In the genomic region with DNA sequence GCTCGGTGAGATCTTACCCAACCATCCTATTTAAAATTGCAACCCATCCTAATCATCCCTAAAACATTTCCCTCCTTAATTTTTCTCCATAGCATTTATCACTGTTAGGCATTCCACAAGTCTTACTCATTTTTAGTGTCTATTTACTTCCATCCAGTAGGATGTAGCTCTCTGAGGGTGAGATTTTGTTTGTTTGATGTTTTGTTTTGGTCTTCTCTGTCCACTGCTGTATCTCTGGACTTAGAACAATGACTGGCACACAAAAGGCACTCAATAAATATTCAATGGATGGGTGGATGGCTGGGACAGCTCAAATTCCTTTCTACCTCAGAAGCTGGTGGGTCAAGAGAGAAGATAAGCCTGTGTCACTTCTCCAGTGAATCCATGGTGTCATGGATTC, we compare ENCODE assay signal across 24 cellular contexts. TPM values are rescaled to one million over a fixed set of nuclear protein-coding genes. Genes with fewer than 3 reads are reported as not detected.
DNase-seq lines count a peak whose midpoint lies in the region; ATAC-seq and TF ChIP-seq lines count a peak whose summit lies in the region.
"Had no signal": no experiment of that assay in that cellular context is flagged by ENCODE, and none has a peak within 500 bp of the region (broad histone marks: within the 10 kb centered on the region; RNA-seq: fewer than 3 reads in every experiment).

No MANE protein-coding gene starts in this region.

- H3K36me3 ChIP-seq in PC-3 (ENCODE audit: low read depth, low read length) (no peaks in the 10 kb centered on the region), upper lobe of left lung (no peaks in the 10 kb centered on the region)
- H3K36me3 ChIP-seq: heart right ventricle had no signal

- TF ChIP-seq POLR2A in upper lobe of left lung (IDR thresholded peaks at IDR 0.05), result no peak

- H2AFZ ChIP-seq in PC-3 (ENCODE audit: low read length), result no peak overlapping the region

- H3K79me2 ChIP-seq in PC-3 (ENCODE audit: low read length), result no peaks in the 10 kb centered on the region

- ATAC-seq in PC-3 (peak; percentile 90), upper lobe of left lung (ENCODE audit: low FRiP score in 2 of 2) (no peak)
- ATAC-seq: heart right ventricle, left colon, right cardiac atrium had no signal

- intact Hi-C loops in PC-3 (cut with micrococcal nuclease), result no loop called here

- H3K4me1 ChIP-seq in PC-3 (ENCODE audit: insufficient read depth, low read length), result peaks cover 18% of the 10 kb centered on the region
- no peaks in the 10 kb centered on the region for H3K4me1 ChIP-seq in upper lobe of left lung

- H3K9me3 ChIP-seq in PC-3 (ENCODE audit: low read length), result no peaks in the 10 kb centered on the region
- H3K9me3 ChIP-seq in upper lobe of left lung, result no peaks in the 10 kb centered on the region
- H3K9me3 ChIP-seq: heart right ventricle had no signal

- WGBS in upper lobe of left lung, 2 donors, result 94 to 96% methylated on average over 1 of the region's 1 CpG

- BruUV-seq in PC-3 (replicated peaks; lab: Mats Ljungman, UMichigan), result no TSS peak

- H3K9ac ChIP-seq in PC-3 (ENCODE audit: low read length), result no peak overlapping the region

- H3K9me2 ChIP-seq in PC-3 (replicated peaks; ENCODE audit: low read length), result no peaks in the 10 kb centered on the region

- POLR2A ChIA-PET in PC-3 (lab: Charles Lee; ENCODE audit: unreplicated experiment), result interaction anchor here (0.6 to 0.9 kb wide), 4 partner anchors 14 to 74 kb away, joined by 3 to 4 read pairs (median 3); no protein-coding TSS in a partner anchor

- H3F3A ChIP-seq in PC-3 (ENCODE audit: low read length, unreplicated experiment), result no peaks in the 10 kb centered on the region

- TF ChIP-seq CTCF in PC-3 (conservative IDR thresholded peaks at IDR 0.05; ENCODE audit: low read depth, low read length), result no peak
- TF ChIP-seq CTCF in fibroblast of the aortic adventitia (IDR thresholded peaks at IDR 0.05; ENCODE audit: insufficient read depth, low read length), result no peak
- no peak for TF ChIP-seq CTCF in upper lobe of left lung (IDR thresholded peaks at IDR 0.05)

- H3K27ac ChIP-seq in PC-3 (ENCODE audit: low read length) (no peak overlapping the region), upper lobe of left lung (no peak overlapping the region)
- H3K27ac ChIP-seq: heart right ventricle had no signal

- CTCF ChIA-PET in PC-3 (lab: Charles Lee), result no interaction called here

- H4K20me1 ChIP-seq in PC-3 (ENCODE audit: low read length), result no peaks in the 10 kb centered on the region

- H3K4me3 ChIP-seq in PC-3 (ENCODE audit: low read length), result no peak overlapping the region
- no peak overlapping the region for H3K4me3 ChIP-seq in fibroblast of the aortic adventitia (ENCODE audit: low read depth, low read length)
- H3K4me3 ChIP-seq in upper lobe of left lung, result no peak overlapping the region
- H3K4me3 ChIP-seq: heart right ventricle had no signal

- no peaks in the 10 kb centered on the region for H3K27me3 ChIP-seq in PC-3 (ENCODE audit: low read length)
- H3K27me3 ChIP-seq in upper lobe of left lung, result no peaks in the 10 kb centered on the region
- H3K27me3 ChIP-seq: heart right ventricle had no signal

- H3K4me2 ChIP-seq in PC-3 (ENCODE audit: low read length), result peak overlapping the region; percentile 33

- peak; percentile 48 for DNase-seq in GM03348 (ENCODE audit: low spot score)
- DNase-seq in PC-3, result peak; percentile 60
- DNase-seq in fibroblast of the aortic adventitia (ENCODE audit: low read depth), result peak; percentile 47
- DNase-seq in upper lobe of left lung, result no peak
- no peak for DNase-seq in HuH-7.5 (ENCODE audit: low spot score)
- no peak for DNase-seq in epidermal melanocyte (ENCODE audit: insufficient read length, low spot score)
- no peak for DNase-seq in NCI-H2196 (lab: John Stamatoyannopoulos, UW; ENCODE audit: unreplicated experiment)
- DNase-seq: activated B cell treated with CpG ODN at 0.5 μM for 24 hours; activated CD4-positive, alpha-beta T cell treated with anti-CD3 and anti-CD28 coated beads, Interleukin-2, amount 50 U/mL, for 4 hours; activated naive CD4-positive, alpha-beta T cell treated with anti-CD3 and anti-CD28 coated beads, Interleukin-2, amount 50 U/mL, for 16 hours; CD4-positive, CD25-positive, alpha-beta regulatory T cell; foreskin fibroblast; heart right ventricle; KG1; left colon; mammary epithelial cell; NCI-H1436; NCI-H2081 treated with DMSO at 0.1 percent for 48 hours; NCI-H446; right cardiac atrium; SHP77; stimulated activated CD4-positive, alpha-beta T cell treated with anti-CD3 and anti-CD28 coated beads, Interleukin-2, amount 100 ng/mL, for 48 hours; substantia nigra; T1000 had no signal

- no peak for TF ChIP-seq EP300 in upper lobe of left lung (IDR thresholded peaks at IDR 0.05)

RNA-seq across cellular contexts. Expression of gene DUSP5, which starts 15.8 kb away (rescaled TPM):
- total RNA-seq in PC-3 (2014; rRNA removed) (205 and 206 TPM in 2 replicates), fibroblast of the aortic adventitia (ENCODE audit: low replicate concordance) (4.1 and 21.6 TPM in 2 replicates), upper lobe of left lung (10 to 100 TPM in 3 of 6 donors, 1 to 10 TPM in 3; 1.0 to 19.3 (median 10.0) TPM)

Comparison
In these comparisons a context has a peak if more than half of its experiments do, and no peak if none do; other contexts are left out.
1. DNase-seq: peak in GM03348 (single experiment), PC-3 (single experiment) and fibroblast of the aortic adventitia (single experiment); none in upper lobe of left lung (0 of 2), HuH-7.5 (single experiment), epidermal melanocyte (single experiment) and NCI-H2196 (single experiment).